2 cellular contexts compared by ENCODE assay signal in genomic region chr1:37391181-37391949, GRCh38.
TF ChIP-seq lines count a peak whose summit lies in the region.

No MANE protein-coding gene starts in this region.

TF ChIP-seq in HepG2, 621 proteins besides CTCF, POLR2A, EP300 and RAD21:
- TF ChIP-seq, protein P1, sequence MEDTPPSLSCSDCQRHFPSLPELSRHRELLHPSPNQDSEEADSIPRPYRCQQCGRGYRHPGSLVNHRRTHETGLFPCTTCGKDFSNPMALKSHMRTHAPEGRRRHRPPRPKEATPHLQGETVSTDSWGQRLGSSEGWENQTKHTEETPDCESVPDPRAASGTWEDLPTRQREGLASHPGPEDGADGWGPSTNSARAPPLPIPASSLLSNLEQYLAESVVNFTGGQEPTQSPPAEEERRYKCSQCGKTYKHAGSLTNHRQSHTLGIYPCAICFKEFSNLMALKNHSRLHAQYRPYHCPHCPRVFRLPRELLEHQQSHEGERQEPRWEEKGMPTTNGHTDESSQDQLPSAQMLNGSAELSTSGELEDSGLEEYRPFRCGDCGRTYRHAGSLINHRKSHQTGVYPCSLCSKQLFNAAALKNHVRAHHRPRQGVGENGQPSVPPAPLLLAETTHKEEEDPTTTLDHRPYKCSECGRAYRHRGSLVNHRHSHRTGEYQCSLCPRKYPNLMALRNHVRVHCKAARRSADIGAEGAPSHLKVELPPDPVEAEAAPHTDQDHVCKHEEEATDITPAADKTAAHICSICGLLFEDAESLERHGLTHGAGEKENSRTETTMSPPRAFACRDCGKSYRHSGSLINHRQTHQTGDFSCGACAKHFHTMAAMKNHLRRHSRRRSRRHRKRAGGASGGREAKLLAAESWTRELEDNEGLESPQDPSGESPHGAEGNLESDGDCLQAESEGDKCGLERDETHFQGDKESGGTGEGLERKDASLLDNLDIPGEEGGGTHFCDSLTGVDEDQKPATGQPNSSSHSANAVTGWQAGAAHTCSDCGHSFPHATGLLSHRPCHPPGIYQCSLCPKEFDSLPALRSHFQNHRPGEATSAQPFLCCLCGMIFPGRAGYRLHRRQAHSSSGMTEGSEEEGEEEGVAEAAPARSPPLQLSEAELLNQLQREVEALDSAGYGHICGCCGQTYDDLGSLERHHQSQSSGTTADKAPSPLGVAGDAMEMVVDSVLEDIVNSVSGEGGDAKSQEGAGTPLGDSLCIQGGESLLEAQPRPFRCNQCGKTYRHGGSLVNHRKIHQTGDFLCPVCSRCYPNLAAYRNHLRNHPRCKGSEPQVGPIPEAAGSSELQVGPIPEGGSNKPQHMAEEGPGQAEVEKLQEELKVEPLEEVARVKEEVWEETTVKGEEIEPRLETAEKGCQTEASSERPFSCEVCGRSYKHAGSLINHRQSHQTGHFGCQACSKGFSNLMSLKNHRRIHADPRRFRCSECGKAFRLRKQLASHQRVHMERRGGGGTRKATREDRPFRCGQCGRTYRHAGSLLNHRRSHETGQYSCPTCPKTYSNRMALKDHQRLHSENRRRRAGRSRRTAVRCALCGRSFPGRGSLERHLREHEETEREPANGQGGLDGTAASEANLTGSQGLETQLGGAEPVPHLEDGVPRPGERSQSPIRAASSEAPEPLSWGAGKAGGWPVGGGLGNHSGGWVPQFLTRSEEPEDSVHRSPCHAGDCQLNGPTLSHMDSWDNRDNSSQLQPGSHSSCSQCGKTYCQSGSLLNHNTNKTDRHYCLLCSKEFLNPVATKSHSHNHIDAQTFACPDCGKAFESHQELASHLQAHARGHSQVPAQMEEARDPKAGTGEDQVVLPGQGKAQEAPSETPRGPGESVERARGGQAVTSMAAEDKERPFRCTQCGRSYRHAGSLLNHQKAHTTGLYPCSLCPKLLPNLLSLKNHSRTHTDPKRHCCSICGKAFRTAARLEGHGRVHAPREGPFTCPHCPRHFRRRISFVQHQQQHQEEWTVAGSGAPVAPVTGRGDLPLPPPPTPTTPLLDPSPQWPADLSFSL (CRISPR knock-in tag; IDR thresholded peaks at IDR 0.05), result no peak
- no peak for TF ChIP-seq MED13 (CRISPR knock-in tag; IDR thresholded peaks at IDR 0.05)
- TF ChIP-seq ZNF790 (CRISPR knock-in tag; IDR thresholded peaks at IDR 0.05; ENCODE audit: borderline replicate concordance), result no peak
- TF ChIP-seq ZNF121 (CRISPR knock-in tag; IDR thresholded peaks at IDR 0.05), result no peak
- TF ChIP-seq PBX3 (CRISPR knock-in tag; IDR thresholded peaks at IDR 0.05; ENCODE audit: borderline replicate concordance), result no peak
- no peak for TF ChIP-seq NFIB (CRISPR knock-in tag; IDR thresholded peaks at IDR 0.05; ENCODE audit: borderline replicate concordance)
- TF ChIP-seq THAP11 (CRISPR knock-in tag; IDR thresholded peaks at IDR 0.05), result no peak
- no peak for TF ChIP-seq MAFK (conservative IDR thresholded peaks at IDR 0.05 in 1 of 2, IDR thresholded peaks at IDR 0.05 in 1 of 2; ENCODE audit: low read length in 2 of 2)
- no peak for TF ChIP-seq SMAD1 (CRISPR knock-in tag; IDR thresholded peaks at IDR 0.05; ENCODE audit: borderline replicate concordance, low read depth)
- no peak for TF ChIP-seq ZC3H13 (CRISPR knock-in tag; IDR thresholded peaks at IDR 0.05)
- no peak for TF ChIP-seq ZSCAN25 (CRISPR knock-in tag; IDR thresholded peaks at IDR 0.05)
- no peak for TF ChIP-seq ZNF260 (CRISPR knock-in tag; IDR thresholded peaks at IDR 0.05; ENCODE audit: borderline replicate concordance, low read depth)
- no peak for TF ChIP-seq ARNT (IDR thresholded peaks at IDR 0.05)
- no peak for TF ChIP-seq KDM3A (CRISPR knock-in tag; IDR thresholded peaks at IDR 0.05; ENCODE audit: low read depth)
- TF ChIP-seq SP2 (CRISPR knock-in tag; IDR thresholded peaks at IDR 0.05), result no peak
- TF ChIP-seq, protein P2, sequence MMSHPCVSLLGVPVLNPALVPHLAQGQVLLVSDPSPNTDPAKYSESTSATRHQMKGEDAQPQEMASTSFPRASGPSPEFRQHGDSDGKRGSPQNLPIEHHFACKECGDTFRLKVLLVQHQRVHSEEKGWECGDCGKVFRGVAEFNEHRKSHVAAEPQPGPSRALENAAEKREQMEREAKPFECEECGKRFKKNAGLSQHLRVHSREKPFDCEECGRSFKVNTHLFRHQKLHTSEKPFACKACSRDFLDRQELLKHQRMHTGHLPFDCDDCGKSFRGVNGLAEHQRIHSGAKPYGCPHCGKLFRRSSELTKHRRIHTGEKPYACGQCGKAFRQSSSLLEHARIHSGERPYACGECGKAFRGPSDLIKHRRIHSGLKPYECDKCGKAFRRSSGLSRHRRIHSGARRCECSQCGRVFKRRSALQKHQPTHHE (CRISPR knock-in tag; IDR thresholded peaks at IDR 0.05; ENCODE audit: borderline replicate concordance), result no peak
- TF ChIP-seq ZNF383 (CRISPR knock-in tag; IDR thresholded peaks at IDR 0.05; ENCODE audit: borderline replicate concordance), result no peak
- no peak for TF ChIP-seq POGZ (CRISPR knock-in tag; IDR thresholded peaks at IDR 0.05)
TF ChIP-seq in HepG2: peak in this region for 0.

TF ChIP-seq in K562, 482 proteins besides CTCF, POLR2A, EP300 and RAD21 (continued from another document):
- TF ChIP-seq TFAP4 (CRISPR knock-in tag; IDR thresholded peaks at IDR 0.05; ENCODE audit: borderline replicate concordance) (peak; percentile 24; the same call in 1 of the 2 replicates), ILF3 (IDR thresholded peaks at IDR 0.05; ENCODE audit: borderline replicate concordance) (no peak), SMC3 (conservative IDR thresholded peaks at IDR 0.05; ENCODE audit: insufficient read depth, low read depth, low read length) (peak; percentile 44), ZNF274 (IDR thresholded peaks at IDR 0.05; ENCODE audit: borderline replicate concordance, low read depth, low read length) (no peak)
